In genomic region chr5:170572453-170572852, GRCh38 we compare ENCODE assay signal across 9 cellular contexts.
DNase-seq lines count a peak whose midpoint lies in the region; ATAC-seq, FAIRE-seq and TF ChIP-seq lines count a peak whose summit lies in the region.
"Had no signal": no experiment of that assay in that cellular context is flagged by ENCODE, and none has a peak within 500 bp of the region (broad histone marks: within the 10 kb centered on the region; RNA-seq: fewer than 3 reads in every experiment).

No MANE protein-coding gene starts in this region.

- TF ChIP-seq CTCF in heart right ventricle (IDR thresholded peaks at IDR 0.05), result no peak
- TF ChIP-seq CTCF in uterus (IDR thresholded peaks at IDR 0.05), result no peak

- peaks cover 0 to 4% (median 0%) of the 10 kb centered on the region in 9 donors for H3K4me1 ChIP-seq in heart right ventricle
- H3K4me1 ChIP-seq in uterus, result no peaks in the 10 kb centered on the region

- peak; percentile 56 for ATAC-seq in GM18520 (IDR thresholded peaks at IDR 0.05; ENCODE audit: unreplicated experiment)
- peak; percentile 87 for ATAC-seq in HG02623 (IDR thresholded peaks at IDR 0.05; ENCODE audit: unreplicated experiment)
- no peak for ATAC-seq in heart right ventricle

- H3K27me3 ChIP-seq in heart right ventricle (peaks cover 0 to 42% (median 7%) of the 10 kb centered on the region in 7 donors), uterus (no peaks in the 10 kb centered on the region)

- H3K36me3 ChIP-seq in heart right ventricle, result no peaks in the 10 kb centered on the region
- H3K36me3 ChIP-seq in uterus, result no peaks in the 10 kb centered on the region

- H3K9me3 ChIP-seq in heart right ventricle (peaks cover 0 to 7% (median 0%) of the 10 kb centered on the region in 11 donors), uterus (no peaks in the 10 kb centered on the region)

- intact Hi-C loops in heart right ventricle (cut with DNase I), result no loop called here
- intact Hi-C loops in uterus (cut with DNase I; ENCODE audit: low total_unique reads), result no loop called here

- H3K27ac ChIP-seq in heart right ventricle (no peak overlapping the region), uterus (no peak overlapping the region)

- peak; percentile 73 for FAIRE-seq in RCC 7860 (lab: Jason Lieb, UNC)
- FAIRE-seq: colon had no signal

- no peak for TF ChIP-seq POLR2A in uterus (IDR thresholded peaks at IDR 0.05)

- DNase-seq in RCC 7860 (ENCODE audit: low spot score), result peak; percentile 55
- peak; percentile 71 for DNase-seq in left kidney (ENCODE audit: low read depth, low spot score)
- DNase-seq in heart right ventricle, result no peak
- DNase-seq in uterus, result no peak
- no peak for DNase-seq in GF-D8 (lab: John Stamatoyannopoulos, UW)
- DNase-seq in mucosa of gallbladder (ENCODE audit: low spot score), result no peak

- WGBS in heart right ventricle, 2 donors, result 64 to 72% methylated on average over 7 of the region's 7 CpGs

- H3K4me3 ChIP-seq in heart right ventricle (no peak overlapping the region), uterus (no peak overlapping the region)

Comparison
In these comparisons a context has a peak if more than half of its experiments do, and no peak if none do; other contexts are left out.
1. ATAC-seq: peak in GM18520 (single experiment) and HG02623 (single experiment); none in heart right ventricle (0 of 8).
2. DNase-seq: peak in RCC 7860 (single experiment) and left kidney (single experiment); none in heart right ventricle (0 of 2), uterus (0 of 2), GF-D8 (single experiment) and mucosa of gallbladder (single experiment).